8 cellular contexts compared by ENCODE assay signal in the genomic region with DNA sequence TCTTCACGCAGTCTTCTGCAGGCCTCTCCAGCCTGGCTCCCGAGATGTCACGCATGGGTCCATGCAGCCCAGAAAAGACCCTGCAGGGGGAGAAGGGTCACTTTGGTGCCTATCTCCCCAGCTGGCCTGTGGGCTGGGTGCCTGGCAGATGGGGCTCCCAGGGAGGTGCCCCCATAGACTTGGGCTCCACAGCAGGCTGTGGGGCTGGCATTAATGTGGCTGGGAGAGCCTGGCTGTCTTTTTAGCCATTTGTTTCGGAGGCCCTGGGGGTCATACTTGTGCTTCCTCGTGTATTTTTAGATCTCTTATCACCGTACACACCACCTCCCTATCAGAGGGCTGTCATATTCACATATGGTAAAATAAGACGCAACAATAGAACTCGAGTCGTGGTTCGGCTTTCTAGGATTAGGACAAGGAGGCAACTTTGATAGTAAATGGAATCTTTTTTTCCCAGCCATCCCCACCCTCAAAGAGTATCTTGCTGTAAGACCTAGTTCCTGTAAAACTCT.
DNase-seq lines count a peak whose midpoint lies in the region; ATAC-seq and TF ChIP-seq lines count a peak whose summit lies in the region.

No MANE protein-coding gene starts in this region.

- H3K4me1 ChIP-seq in left ventricle myocardium inferior, result peaks cover 100% of the 10 kb centered on the region

- H3K9me3 ChIP-seq in left ventricle myocardium inferior (replicated peaks), result no peaks in the 10 kb centered on the region

- intact Hi-C loops in left ventricle myocardium inferior (cut with micrococcal nuclease), result no loop called here

- CTCF ChIA-PET in activated CD4-positive, alpha-beta memory T cell treated with anti-CD3 and anti-CD28 coated beads, Interleukin-2, amount 10 ng/mL, durations not matched to agents 7 days and 5 days (lab: Charles Lee), result interaction anchor here (1.5 to 4.7 kb wide), 2 partner anchors 10 to 28 kb away, joined by 9 to 42 read pairs; no protein-coding TSS in a partner anchor

- no peaks in the 10 kb centered on the region for H3K36me3 ChIP-seq in left ventricle myocardium inferior

- H3K4me3 ChIP-seq in HL-60 (replicated peaks; ENCODE audit: insufficient read depth, low read length), result no peak overlapping the region
- peak overlapping the region; percentile 48 for H3K4me3 ChIP-seq in left ventricle myocardium inferior
- no peak overlapping the region for H3K4me3 ChIP-seq in skin epidermis

- H3K36me3 Mint-ChIP-seq in activated CD4-positive, alpha-beta memory T cell treated with anti-CD3 and anti-CD28 coated beads, Interleukin-2, amount 10 ng/mL, durations not matched to agents 7 days and 5 days (ENCODE audit: low read depth), result peaks cover 41% of the 10 kb centered on the region

- H3K27ac ChIP-seq in HL-60 (replicated peaks), result peak overlapping the region; percentile 77
- H3K27ac ChIP-seq in left ventricle myocardium inferior (replicated peaks), result peak overlapping the region; percentile 86
- peak overlapping the region in 19 of 21 experiments; percentile 39 to 86 (median 76) for H3K27ac ChIP-seq in skin epidermis

- H3K27ac Mint-ChIP-seq in activated CD4-positive, alpha-beta memory T cell treated with anti-CD3 and anti-CD28 coated beads, Interleukin-2, amount 10 ng/mL, durations not matched to agents 7 days and 5 days, result peak overlapping the region; percentile 88

- H3K27me3 ChIP-seq in HL-60 (ENCODE audit: insufficient read depth, poor library complexity, severe bottlenecking) (no peaks in the 10 kb centered on the region), left ventricle myocardium inferior (ENCODE audit: low read depth) (no peaks in the 10 kb centered on the region)

- TF ChIP-seq CTCF in HL-60 (IDR thresholded peaks at IDR 0.05; ENCODE audit: insufficient read depth, low read length) (no peak), left ventricle myocardium inferior (IDR thresholded peaks at IDR 0.05; ENCODE audit: borderline replicate concordance) (no peak)

- no peak for DNase-seq in HL-60 (ENCODE audit: low read depth in 1 of 2, low spot score in 1 of 2)
- DNase-seq in activated CD4-positive, alpha-beta memory T cell treated with anti-CD3 and anti-CD28 coated beads, Interleukin-2, amount 10 ng/mL, durations not matched to agents 7 days and 5 days, result no peak
- no peak for DNase-seq in left ventricle myocardium inferior
- no peak for DNase-seq in NCI-H510A treated with DMSO at 0.1 percent for 48 hours (lab: John Stamatoyannopoulos, UW)
- DNase-seq in 8988T, result no peak
- no peak for DNase-seq in NCI-H2081 (lab: John Stamatoyannopoulos, UW)

- H3K27me3 Mint-ChIP-seq in activated CD4-positive, alpha-beta memory T cell treated with anti-CD3 and anti-CD28 coated beads, Interleukin-2, amount 10 ng/mL, durations not matched to agents 7 days and 5 days, result no peaks in the 10 kb centered on the region

- H3K4me3 Mint-ChIP-seq in activated CD4-positive, alpha-beta memory T cell treated with anti-CD3 and anti-CD28 coated beads, Interleukin-2, amount 10 ng/mL, durations not matched to agents 7 days and 5 days, result peak overlapping the region; percentile 67

- POLR2A ChIA-PET in activated CD4-positive, alpha-beta memory T cell treated with anti-CD3 and anti-CD28 coated beads, Interleukin-2, amount 10 ng/mL, durations not matched to agents 7 days and 5 days (lab: Charles Lee), result interaction anchor here (1.2 to 6.6 kb wide), 5 partner anchors 11 to 265 kb away, joined by 3 to 143 read pairs (median 4); no protein-coding TSS in a partner anchor

- no peak for ATAC-seq in GM21529 (IDR thresholded peaks at IDR 0.05; ENCODE audit: unreplicated experiment)

- no peaks in the 10 kb centered on the region for H3K9me3 Mint-ChIP-seq in activated CD4-positive, alpha-beta memory T cell treated with anti-CD3 and anti-CD28 coated beads, Interleukin-2, amount 10 ng/mL, durations not matched to agents 7 days and 5 days

- peaks cover 96% of the 10 kb centered on the region for H3K4me1 Mint-ChIP-seq in activated CD4-positive, alpha-beta memory T cell treated with anti-CD3 and anti-CD28 coated beads, Interleukin-2, amount 10 ng/mL, durations not matched to agents 7 days and 5 days
